In the genomic region with DNA sequence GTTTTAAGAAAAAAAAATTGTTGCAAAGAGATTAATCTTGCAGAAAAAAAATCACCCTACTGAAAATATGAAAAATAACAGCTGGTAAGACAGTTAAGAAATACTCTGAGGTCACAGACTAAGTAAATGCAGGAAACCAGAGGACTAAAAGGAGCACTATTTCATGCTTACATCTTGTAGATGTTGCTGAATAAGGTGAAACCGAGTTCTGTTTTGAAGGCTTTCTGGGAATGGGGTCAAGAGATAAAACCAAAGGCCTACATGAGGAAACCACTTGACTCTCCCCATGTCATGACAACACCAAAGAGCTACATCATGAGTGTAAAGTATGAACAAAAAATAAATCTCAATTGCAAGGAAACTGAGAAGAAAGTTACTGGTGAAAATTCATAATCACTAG, we compare ENCODE assay signal across 28 cellular contexts.
"Had no signal": no experiment of that assay in that cellular context is flagged by ENCODE, and none has a peak within 500 bp of the region (broad histone marks: within the 10 kb centered on the region; RNA-seq: fewer than 3 reads in every experiment).

No MANE protein-coding gene starts in this region.

- H3K9me3 ChIP-seq: neutrophil, right lobe of liver, tibial nerve, vagina had no signal

- H3K27ac ChIP-seq: left lung, lower lobe of right lung, neutrophil, parathyroid adenoma, right atrium auricular region, right lobe of liver, tibial nerve, vagina had no signal

- DNase-seq: hypothalamus; immature natural killer cell; kidney; left colon; left lung; lower lobe of right lung; mammary epithelial cell; mesenchymal stem cell; naive thymus-derived CD8-positive, alpha-beta T cell; occipital lobe; right lobe of liver; stimulated activated CD4-positive, alpha-beta T cell treated with anti-CD3 and anti-CD28 coated beads, Interleukin-1b, Interleukin-23, amount 100 ng/mL, for 48 hours; stimulated activated CD4-positive, alpha-beta T cell treated with anti-CD3 and anti-CD28 coated beads, Interleukin-2, amount 100 ng/mL, for 48 hours; stimulated activated CD4-positive, alpha-beta T cell treated with anti-CD3 and anti-CD28 coated beads, Interleukin-4, amount 100 ng/mL, for 4 hours; stimulated activated CD8-positive, alpha-beta memory T cell treated with anti-CD3 and anti-CD28 coated beads, Interleukin-4, amount 100 ng/mL, for 48 hours; stimulated activated naive CD4-positive, alpha-beta T cell treated with Interleukin-2 at 50 U/mL for 16 hours; stimulated activated naive CD8-positive, alpha-beta T cell treated with anti-CD3 and anti-CD28 coated beads, Interleukin-15, amount 100 ng/mL, for 72 hours; substantia nigra had no signal

- H3K36me3 ChIP-seq: left lung, lower lobe of right lung, neutrophil, right atrium auricular region, right lobe of liver, tibial nerve, vagina had no signal

- ATAC-seq: left colon; left lung; lower lobe of right lung; naive thymus-derived CD8-positive, alpha-beta T cell; right lobe of liver; stimulated activated memory B cell treated with anti-CD40 and anti-IgM and Interleukin-4, amounts not matched to agents 10 μg/mL and 1 μg/mL and 100 μg/mL, for 72 hours; stimulated activated naive CD8-positive, alpha-beta T cell treated with anti-CD3 and anti-CD28 coated beads, Interleukin-15, amount 100 ng/mL, for 72 hours had no signal

- H3K4me3 Mint-ChIP-seq: immature natural killer cell; naive thymus-derived CD8-positive, alpha-beta T cell; nephron; neural crest cell; stimulated activated memory B cell treated with anti-CD40 and anti-IgM and Interleukin-4, amounts not matched to agents 10 μg/mL and 1 μg/mL and 100 μg/mL, for 72 hours; stimulated activated naive CD8-positive, alpha-beta T cell treated with anti-CD3 and anti-CD28 coated beads, Interleukin-15, amount 100 ng/mL, for 72 hours; type B pancreatic cell had no signal

- H3K4me1 Mint-ChIP-seq: immature natural killer cell; naive thymus-derived CD8-positive, alpha-beta T cell; nephron; neural crest cell; stimulated activated memory B cell treated with anti-CD40 and anti-IgM and Interleukin-4, amounts not matched to agents 10 μg/mL and 1 μg/mL and 100 μg/mL, for 72 hours; stimulated activated naive CD8-positive, alpha-beta T cell treated with anti-CD3 and anti-CD28 coated beads, Interleukin-15, amount 100 ng/mL, for 72 hours had no signal

- H3K4me3 ChIP-seq: left lung, lower lobe of right lung, right atrium auricular region, right lobe of liver, smooth muscle cell, tibial nerve, vagina had no signal

- H3K27me3 ChIP-seq: left lung, neutrophil, right atrium auricular region, right lobe of liver, tibial nerve, vagina had no signal

- H3K4me2 ChIP-seq: smooth muscle cell had no signal

- H2AFZ ChIP-seq: parathyroid adenoma had no signal

- H3K4me1 ChIP-seq: left lung, lower lobe of right lung, parathyroid adenoma, right atrium auricular region, right lobe of liver, tibial nerve, vagina had no signal

- H3K9ac ChIP-seq: parathyroid adenoma had no signal

- H3K36me3 Mint-ChIP-seq: immature natural killer cell; naive thymus-derived CD8-positive, alpha-beta T cell; stimulated activated memory B cell treated with anti-CD40 and anti-IgM and Interleukin-4, amounts not matched to agents 10 μg/mL and 1 μg/mL and 100 μg/mL, for 72 hours had no signal

- H3K27ac Mint-ChIP-seq: immature natural killer cell; naive thymus-derived CD8-positive, alpha-beta T cell; nephron; stimulated activated memory B cell treated with anti-CD40 and anti-IgM and Interleukin-4, amounts not matched to agents 10 μg/mL and 1 μg/mL and 100 μg/mL, for 72 hours; stimulated activated naive CD8-positive, alpha-beta T cell treated with anti-CD3 and anti-CD28 coated beads, Interleukin-15, amount 100 ng/mL, for 72 hours; type B pancreatic cell had no signal

- H3K27me3 Mint-ChIP-seq: naive thymus-derived CD8-positive, alpha-beta T cell; stimulated activated memory B cell treated with anti-CD40 and anti-IgM and Interleukin-4, amounts not matched to agents 10 μg/mL and 1 μg/mL and 100 μg/mL, for 72 hours; stimulated activated naive CD8-positive, alpha-beta T cell treated with anti-CD3 and anti-CD28 coated beads, Interleukin-15, amount 100 ng/mL, for 72 hours; type B pancreatic cell had no signal

- H3K79me2 ChIP-seq: parathyroid adenoma had no signal
